Comparison of ENCODE assay signal across 12 cellular contexts in the genomic region with DNA sequence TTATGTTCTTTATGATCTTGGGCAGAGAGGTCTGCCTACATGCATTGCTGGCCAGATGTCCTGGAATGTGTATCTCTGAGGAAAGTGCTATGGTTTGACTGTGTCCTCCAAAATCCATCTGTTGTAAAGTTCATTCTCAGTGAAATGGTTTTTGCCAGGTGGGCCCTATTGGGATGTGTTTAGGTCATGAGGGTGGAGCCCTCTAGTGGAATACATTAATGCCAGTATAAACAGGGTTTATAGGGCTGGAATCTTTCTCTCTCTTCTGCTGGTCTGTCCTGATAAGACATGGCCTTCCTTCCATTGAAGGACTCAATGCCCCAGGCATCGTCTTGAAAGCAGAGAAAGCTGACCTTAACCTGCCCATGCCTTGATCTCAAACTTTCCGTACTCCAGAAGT.
A peak's percentile ranks its signal among the peaks of the same experiment; 100 is the strongest.
DNase-seq lines count a peak whose midpoint lies in the region; ATAC-seq, FAIRE-seq and TF ChIP-seq lines count a peak whose summit lies in the region.
"Had no signal": no experiment of that assay in that cellular context is flagged by ENCODE, and none has a peak within 500 bp of the region (broad histone marks: within the 10 kb centered on the region; RNA-seq: fewer than 3 reads in every experiment).

No MANE protein-coding gene starts in this region.

- BruUV-seq in HepG2 (replicated peaks; lab: Mats Ljungman, UMichigan) = no TSS peak

- H3K4me1 ChIP-seq in HepG2 (ENCODE audit: insufficient read depth, low read length) (no peaks in the 10 kb centered on the region), right lobe of liver (no peaks in the 10 kb centered on the region)
- H3K4me1 ChIP-seq: Caco-2, sigmoid colon had no signal

- intact Hi-C loops in HepG2 (cut with micrococcal nuclease; ENCODE audit: unreplicated experiment) = no loop called here
- intact Hi-C loops in right lobe of liver (cut with DNase I) = no loop called here
- intact Hi-C loops in lower leg skin (cut with DNase I; ENCODE audit: low total_unique reads) = no loop called here

- TF ChIP-seq RAD21 in HepG2 (CRISPR knock-in tag; IDR thresholded peaks at IDR 0.05) = no peak

- TF ChIP-seq EP300 in HepG2 (IDR thresholded peaks at IDR 0.05; ENCODE audit: low read depth in 2 of 2, low read length in 2 of 2) (no peak), HepG2 (CRISPR knock-in tag; IDR thresholded peaks at IDR 0.05; ENCODE audit: borderline replicate concordance) (no peak)

- H3K36me3 ChIP-seq in HepG2 (replicated peaks in 1 of 2; ENCODE audit: control insufficient read depth in 1 of 2, insufficient read depth in 2 of 2, low read length in 2 of 2) = no peaks in the 10 kb centered on the region
- no peaks in the 10 kb centered on the region for H3K36me3 ChIP-seq in right lobe of liver
- H3K36me3 ChIP-seq: sigmoid colon had no signal

- H3K9me3 ChIP-seq in HepG2 (ENCODE audit: low read length) (no peaks in the 10 kb centered on the region), right lobe of liver (no peaks in the 10 kb centered on the region)
- H3K9me3 ChIP-seq: Caco-2, sigmoid colon had no signal

- H4K20me1 ChIP-seq in HepG2 (ENCODE audit: insufficient read depth, low read length) = no peaks in the 10 kb centered on the region

- DNase-seq in HepG2 (ENCODE audit: low spot score) = peak; percentile 4
- no peak for DNase-seq in right lobe of liver
- DNase-seq in NCI-H69 (lab: John Stamatoyannopoulos, UW) = peak; percentile 7
- DNase-seq in epithelial cell of esophagus (ENCODE audit: low read depth) = peak; percentile 15
- no peak for DNase-seq in foreskin melanocyte
- no peak for DNase-seq in lower leg skin (ENCODE audit: low spot score in 2 of 2)
- DNase-seq: sigmoid colon had no signal

- H3K79me2 ChIP-seq in HepG2 (ENCODE audit: insufficient read depth, low read length) = no peaks in the 10 kb centered on the region

- POLR2A ChIA-PET in HepG2 (lab: Yijun Ruan, JAX) = no interaction called here

- peak; percentile 71 for ATAC-seq in HepG2
- no peak for ATAC-seq in right lobe of liver
- ATAC-seq in GM21528 (IDR thresholded peaks at IDR 0.05; ENCODE audit: low FRiP score, unreplicated experiment) = no peak
- no peak for ATAC-seq in HG03442 (IDR thresholded peaks at IDR 0.05; ENCODE audit: unreplicated experiment)
- ATAC-seq: esophagus mucosa had no signal

- H3K9ac ChIP-seq in HepG2 (ENCODE audit: insufficient read depth, low read depth, low read length) = no peak overlapping the region

- TF ChIP-seq CTCF in HepG2 (CRISPR knock-in tag; IDR thresholded peaks at IDR 0.05) = peak; percentile 24; the same call in 1 of the 2 replicates
- TF ChIP-seq CTCF in right lobe of liver (IDR thresholded peaks at IDR 0.05) = peak in 2 of 4 donors; percentile 13 to 28
- TF ChIP-seq CTCF in epithelial cell of esophagus (IDR thresholded peaks at IDR 0.05; ENCODE audit: insufficient read depth, low read depth, low read length, missing control alignments) = peak; percentile 20
- TF ChIP-seq CTCF in lower leg skin (IDR thresholded peaks at IDR 0.05) = no peak

- no peak overlapping the region for H2AFZ ChIP-seq in HepG2 (ENCODE audit: low read length)

- TF ChIP-seq POLR2A in HepG2 (IDR thresholded peaks at IDR 0.05; ENCODE audit: insufficient read depth in 1 of 2, low read depth in 2 of 2, low read length in 2 of 2) (no peak), right lobe of liver (IDR thresholded peaks at IDR 0.05) (no peak), lower leg skin (IDR thresholded peaks at IDR 0.05) (no peak)

- no peak for FAIRE-seq in HepG2 (lab: Jason Lieb, UNC)
- FAIRE-seq: GM18507 had no signal

- no peak overlapping the region for H3K4me2 ChIP-seq in HepG2 (ENCODE audit: low read depth, low read length)

- in situ Hi-C loops in HepG2 (cut with HindIII; ENCODE audit: extremely low pct_ligation_motif_present, low pct_unique_long_range_greater_than_20kb) = no loop called here

- CTCF ChIA-PET in HepG2 (lab: Yijun Ruan, JAX; ENCODE audit: low intra/inter-chr PET ratio, low total read pairs) = no interaction called here

- H3K27ac ChIP-seq in HepG2 (ENCODE audit: extremely low read length, insufficient read depth, low read length) = no peak overlapping the region
- H3K27ac ChIP-seq in right lobe of liver = no peak overlapping the region
- H3K27ac ChIP-seq: sigmoid colon had no signal

- H3K27me3 ChIP-seq in HepG2 (ENCODE audit: control insufficient read depth in 1 of 2, insufficient read depth in 2 of 2, low read length in 2 of 2) = peaks cover 2 to 9% of the 10 kb centered on the region in 2 experiments; a peak in 1 of 5 replicates
- no peaks in the 10 kb centered on the region for H3K27me3 ChIP-seq in right lobe of liver

- no peak overlapping the region for H3K4me3 ChIP-seq in HepG2 (replicated peaks in 1 of 3; ENCODE audit: insufficient read depth in 1 of 3, low read depth in 2 of 3, low read length in 3 of 3)
- H3K4me3 ChIP-seq in right lobe of liver = no peak overlapping the region
- no peak overlapping the region for H3K4me3 ChIP-seq in epithelial cell of esophagus (ENCODE audit: low read length)
- no peak overlapping the region for H3K4me3 ChIP-seq in lower leg skin (ENCODE audit: low read depth, poor library complexity, severe bottlenecking)
- H3K4me3 ChIP-seq: sigmoid colon had no signal

- WGBS in HepG2 (ENCODE audit: low lambda C conversion rate) = 0% methylated on average over 2 of the region's 2 CpGs
- WGBS in right lobe of liver (ENCODE audit: insufficient coverage, low coverage, low lambda C conversion rate, missing lambda C conversion rate) = 54% methylated on average over 2 of the region's 2 CpGs
- WGBS in lower leg skin, 2 donors = 66 to 89% methylated on average over 2 of the region's 2 CpGs

TF ChIP-seq in HepG2, 621 proteins besides CTCF, POLR2A, EP300 and RAD21:
- TF ChIP-seq, protein P1, sequence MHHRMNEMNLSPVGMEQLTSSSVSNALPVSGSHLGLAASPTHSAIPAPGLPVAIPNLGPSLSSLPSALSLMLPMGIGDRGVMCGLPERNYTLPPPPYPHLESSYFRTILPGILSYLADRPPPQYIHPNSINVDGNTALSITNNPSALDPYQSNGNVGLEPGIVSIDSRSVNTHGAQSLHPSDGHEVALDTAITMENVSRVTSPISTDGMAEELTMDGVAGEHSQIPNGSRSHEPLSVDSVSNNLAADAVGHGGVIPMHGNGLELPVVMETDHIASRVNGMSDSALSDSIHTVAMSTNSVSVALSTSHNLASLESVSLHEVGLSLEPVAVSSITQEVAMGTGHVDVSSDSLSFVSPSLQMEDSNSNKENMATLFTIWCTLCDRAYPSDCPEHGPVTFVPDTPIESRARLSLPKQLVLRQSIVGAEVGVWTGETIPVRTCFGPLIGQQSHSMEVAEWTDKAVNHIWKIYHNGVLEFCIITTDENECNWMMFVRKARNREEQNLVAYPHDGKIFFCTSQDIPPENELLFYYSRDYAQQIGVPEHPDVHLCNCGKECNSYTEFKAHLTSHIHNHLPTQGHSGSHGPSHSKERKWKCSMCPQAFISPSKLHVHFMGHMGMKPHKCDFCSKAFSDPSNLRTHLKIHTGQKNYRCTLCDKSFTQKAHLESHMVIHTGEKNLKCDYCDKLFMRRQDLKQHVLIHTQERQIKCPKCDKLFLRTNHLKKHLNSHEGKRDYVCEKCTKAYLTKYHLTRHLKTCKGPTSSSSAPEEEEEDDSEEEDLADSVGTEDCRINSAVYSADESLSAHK (CRISPR knock-in tag; IDR thresholded peaks at IDR 0.05; ENCODE audit: borderline replicate concordance) = no peak
- no peak for TF ChIP-seq ZNF615 (CRISPR knock-in tag; IDR thresholded peaks at IDR 0.05; ENCODE audit: borderline replicate concordance)

Comparison
In these comparisons a context has a peak if more than half of its experiments do, and no peak if none do; other contexts are left out.
1. DNase-seq: peak in HepG2 (single experiment), NCI-H69 (single experiment) and epithelial cell of esophagus (single experiment); none in right lobe of liver (0 of 3), foreskin melanocyte (single experiment) and lower leg skin (0 of 2).
2. CTCF ChIP-seq: peak in HepG2 (single experiment) and epithelial cell of esophagus (single experiment); none in lower leg skin (0 of 3).